ENCODE assay signal across 25 cellular contexts in genomic region chr10:63563623-63564022, GRCh38.
"Had no signal": no experiment of that assay in that cellular context is flagged by ENCODE, and none has a peak within 500 bp of the region (broad histone marks: within the 10 kb centered on the region; RNA-seq: fewer than 3 reads in every experiment).

No MANE protein-coding gene starts in this region.

- H3K27ac ChIP-seq: prostate gland, right atrium auricular region, tibial artery had no signal

- H3K27me3 Mint-ChIP-seq: activated CD4-positive, alpha-beta T cell treated with anti-CD3 and anti-CD28 coated beads, Interleukin-2, amount 10 ng/mL, durations not matched to agents 7 days and 5 days; activated naive CD4-positive, alpha-beta T cell treated with anti-CD3 and anti-CD28 coated beads, Interleukin-2, amount 50 U/mL, for 24 hours had no signal

- H3K9me3 ChIP-seq: prostate gland, right atrium auricular region, tibial artery had no signal

- FAIRE-seq: astrocyte, bronchial epithelial cell, endometrium, urothelium cell line had no signal

- H3K4me1 ChIP-seq: prostate gland, right atrium auricular region had no signal

- DNase-seq: activated CD4-positive, alpha-beta T cell treated with anti-CD3 and anti-CD28 coated beads, Interleukin-2, amount 10 ng/mL, durations not matched to agents 7 days and 5 days; activated CD8-positive, alpha-beta memory T cell treated with anti-CD3 and anti-CD28 coated beads, Interleukin-2, amount 50 U/mL, for 4 hours; activated gamma-delta T cell; activated T-cell treated with anti-CD3 and anti-CD28 coated beads, Interleukin-2, amount 50 U/mL, for 48 hours; erythroblast; foreskin melanocyte; glutamatergic neuron; hypothalamus; islet precursor cell; midbrain; occipital lobe; stimulated activated CD4-positive, alpha-beta T cell treated with anti-CD3 and anti-CD28 coated beads, Interleukin-2, amount 100 ng/mL, for 24 hours; stimulated activated naive CD8-positive, alpha-beta T cell treated with anti-CD3 and anti-CD28 coated beads, Interleukin-15, Interleukin-2, amounts not matched to agents 100 U/mL and 50 U/mL, for 24 hours; substantia nigra; T-helper 9 cell; tibial artery had no signal

- H3K36me3 ChIP-seq: prostate gland, right atrium auricular region had no signal

- H3K4me3 ChIP-seq: lung, prostate gland, right atrium auricular region, tibial artery had no signal

- H3K4me3 Mint-ChIP-seq: activated CD4-positive, alpha-beta T cell treated with anti-CD3 and anti-CD28 coated beads, Interleukin-2, amount 10 ng/mL, durations not matched to agents 7 days and 5 days; activated naive CD4-positive, alpha-beta T cell treated with anti-CD3 and anti-CD28 coated beads, Interleukin-2, amount 50 U/mL, for 24 hours had no signal

- H3K27me3 ChIP-seq: right atrium auricular region, tibial artery had no signal

- H3K27ac Mint-ChIP-seq: activated CD4-positive, alpha-beta T cell treated with anti-CD3 and anti-CD28 coated beads, Interleukin-2, amount 10 ng/mL, durations not matched to agents 7 days and 5 days; activated naive CD4-positive, alpha-beta T cell treated with anti-CD3 and anti-CD28 coated beads, Interleukin-2, amount 50 U/mL, for 24 hours had no signal

- H3K9me3 Mint-ChIP-seq: activated CD4-positive, alpha-beta T cell treated with anti-CD3 and anti-CD28 coated beads, Interleukin-2, amount 10 ng/mL, durations not matched to agents 7 days and 5 days; activated naive CD4-positive, alpha-beta T cell treated with anti-CD3 and anti-CD28 coated beads, Interleukin-2, amount 50 U/mL, for 24 hours had no signal

- ATAC-seq: activated CD4-positive, CD25-positive, alpha-beta regulatory T cell treated with anti-CD3 and anti-CD28 coated beads, Interleukin-2, amount 50 U/mL, for 24 hours; stimulated activated naive CD8-positive, alpha-beta T cell treated with anti-CD3 and anti-CD28 coated beads, Interleukin-15, Interleukin-2, amounts not matched to agents 100 U/mL and 50 U/mL, for 24 hours had no signal
